ENCODE assay signal across 1 cellular context in genomic region chr18:13800505-13801259, GRCh38.
A peak's percentile ranks its signal among the peaks of the same experiment; 100 is the strongest.
TF ChIP-seq lines count a peak whose summit lies in the region.

No MANE protein-coding gene starts in this region.

TF ChIP-seq in H1, 55 proteins besides CTCF, POLR2A, EP300 and RAD21:
- 0 out of 2 replicates have a peak, but pooled peaks have one; percentile 32 for TF ChIP-seq TCF12 (IDR thresholded peaks at IDR 0.05; ENCODE audit: low read depth, low read length)
- TF ChIP-seq EGR1 (IDR thresholded peaks at IDR 0.05; ENCODE audit: borderline replicate concordance, low read depth, low read length), result peak; percentile 59; the same call in 1 of the 2 replicates
- TF ChIP-seq CTBP2 (IDR thresholded peaks at IDR 0.05; ENCODE audit: borderline replicate concordance, insufficient read depth, insufficient read length, low read length), result no peak
- TF ChIP-seq E2F6 (IDR thresholded peaks at IDR 0.05), result no peak
- no peak for TF ChIP-seq POLR2AphosphoS5 (IDR thresholded peaks at IDR 0.05; ENCODE audit: low read depth, low read length)
- peak; percentile 47 for TF ChIP-seq ASH2L (IDR thresholded peaks at IDR 0.05; ENCODE audit: low read length)
- no peak for TF ChIP-seq RNF2 (IDR thresholded peaks at IDR 0.05; ENCODE audit: borderline replicate concordance, low read depth, low read length, missing control alignments, poor library complexity, severe bottlenecking)
- no peak for TF ChIP-seq HDAC6 (IDR thresholded peaks at IDR 0.05; ENCODE audit: low read depth, low read length)
- TF ChIP-seq SUZ12 (IDR thresholded peaks at IDR 0.05; ENCODE audit: low read length), result peak; percentile 41; the same call in 1 of the 2 replicates
- peak; percentile 53 for TF ChIP-seq EZH2 (IDR thresholded peaks at IDR 0.05; ENCODE audit: low read depth, low read length, severe bottlenecking)
- no peak for TF ChIP-seq RXRA (IDR thresholded peaks at IDR 0.05; ENCODE audit: insufficient read depth, low read depth, low read length)
- TF ChIP-seq RBBP5 (IDR thresholded peaks at IDR 0.05; ENCODE audit: borderline replicate concordance, low read depth, low read length), result 0 out of 2 replicates have a peak, but pooled peaks have one; percentile 40
- no peak for TF ChIP-seq KDM4A (IDR thresholded peaks at IDR 0.05; ENCODE audit: low read depth, low read length, severe bottlenecking)
